ENCODE assay signal across 22 cellular contexts in the genomic region with DNA sequence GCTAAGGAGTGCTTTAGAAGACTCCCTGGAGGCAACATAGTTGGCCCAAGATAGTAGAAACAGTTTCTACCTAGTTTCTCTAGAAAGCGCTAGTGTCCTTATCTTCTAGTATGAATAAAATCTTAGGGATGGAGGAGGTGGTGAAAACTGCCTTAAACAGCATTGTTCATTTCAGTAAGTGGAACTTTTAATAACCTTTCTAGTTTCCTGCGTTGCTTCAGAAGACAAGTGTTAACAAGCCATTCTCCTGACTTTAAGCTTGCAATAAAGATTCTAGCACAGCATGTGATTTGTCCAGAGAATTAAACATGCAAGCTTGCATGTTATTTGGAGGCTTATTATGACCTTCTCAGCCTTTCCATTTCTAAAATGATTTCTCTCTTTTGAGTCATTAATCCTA.
"Had no signal": no experiment of that assay in that cellular context is flagged by ENCODE, and none has a peak within 500 bp of the region (broad histone marks: within the 10 kb centered on the region; RNA-seq: fewer than 3 reads in every experiment).

No MANE protein-coding gene starts in this region.

- H3K27ac ChIP-seq: dorsolateral prefrontal cortex, heart left ventricle, pancreas, spleen, testis, tibial nerve had no signal

- FAIRE-seq: frontal cortex, pancreas had no signal

- H3K4me1 Mint-ChIP-seq: natural killer cell; neural crest cell; stimulated activated naive B cell treated with anti-CD40 and anti-IgM and Interleukin-4, amounts not matched to agents 10 μg/mL and 1 μg/mL and 100 μg/mL, for 72 hours; stimulated activated naive CD8-positive, alpha-beta T cell treated with anti-CD3 and anti-CD28 coated beads, Interleukin-15, amount 100 ng/mL, for 72 hours had no signal

- H3K4me1 ChIP-seq: heart left ventricle, spleen, testis, tibial nerve had no signal

- H3K4me3 Mint-ChIP-seq: natural killer cell; neural crest cell; stimulated activated naive B cell treated with anti-CD40 and anti-IgM and Interleukin-4, amounts not matched to agents 10 μg/mL and 1 μg/mL and 100 μg/mL, for 72 hours; stimulated activated naive CD8-positive, alpha-beta T cell treated with anti-CD3 and anti-CD28 coated beads, Interleukin-15, amount 100 ng/mL, for 72 hours had no signal

- H3K27ac Mint-ChIP-seq: natural killer cell; progenitor cell of endocrine pancreas; stimulated activated naive B cell treated with anti-CD40 and anti-IgM and Interleukin-4, amounts not matched to agents 10 μg/mL and 1 μg/mL and 100 μg/mL, for 72 hours had no signal

- ATAC-seq: heart left ventricle; natural killer cell; pancreas; sciatic nerve; stimulated activated naive B cell treated with anti-CD40 and anti-IgM and Interleukin-4, amounts not matched to agents 10 μg/mL and 1 μg/mL and 100 μg/mL, for 72 hours; stimulated activated naive CD8-positive, alpha-beta T cell treated with anti-CD3 and anti-CD28 coated beads, Interleukin-15, amount 100 ng/mL, for 72 hours had no signal

- H3K36me3 Mint-ChIP-seq: natural killer cell had no signal

- H3K9me3 Mint-ChIP-seq: natural killer cell; neural crest cell; stimulated activated naive B cell treated with anti-CD40 and anti-IgM and Interleukin-4, amounts not matched to agents 10 μg/mL and 1 μg/mL and 100 μg/mL, for 72 hours; stimulated activated naive CD8-positive, alpha-beta T cell treated with anti-CD3 and anti-CD28 coated beads, Interleukin-15, amount 100 ng/mL, for 72 hours had no signal

- H3K36me3 ChIP-seq: pancreas had no signal

- H3K4me3 ChIP-seq: dorsolateral prefrontal cortex, heart left ventricle, pancreas, spleen, testis, tibial nerve had no signal

- H3K27me3 ChIP-seq: dorsolateral prefrontal cortex, heart left ventricle, pancreas, spleen, testis, tibial nerve had no signal

- H3K27me3 Mint-ChIP-seq: progenitor cell of endocrine pancreas; stimulated activated naive B cell treated with anti-CD40 and anti-IgM and Interleukin-4, amounts not matched to agents 10 μg/mL and 1 μg/mL and 100 μg/mL, for 72 hours; stimulated activated naive CD8-positive, alpha-beta T cell treated with anti-CD3 and anti-CD28 coated beads, Interleukin-15, amount 100 ng/mL, for 72 hours had no signal

- DNase-seq: central memory CD4-positive, alpha-beta T cell; cortex of kidney; dorsolateral prefrontal cortex; effector CD8-positive, alpha-beta T cell; heart left ventricle; hippocampal formation; kidney glomerular epithelial cell; natural killer cell; nucleus accumbens; pancreas; retina; spleen; stimulated activated CD4-positive, alpha-beta T cell treated with anti-CD3 and anti-CD28 coated beads, Interleukin-2, amount 100 ng/mL, for 24 hours; stimulated activated CD4-positive, alpha-beta T cell treated with anti-CD3 and anti-CD28 coated beads, Interleukin-4, amount 100 ng/mL, for 4 hours; stimulated activated naive B cell treated with anti-CD40 and anti-IgM and Interleukin-4, amounts not matched to agents 10 μg/mL and 1 μg/mL and 100 μg/mL, for 72 hours; stimulated activated naive CD8-positive, alpha-beta T cell treated with anti-CD3 and anti-CD28 coated beads, Interleukin-15, amount 100 ng/mL, for 72 hours; testis had no signal

- H3K9me3 ChIP-seq: heart left ventricle, pancreas, spleen, testis, tibial nerve had no signal
